ENCODE assay signal across 13 cellular contexts in genomic region chr16:17347624-17348023, GRCh38.
A peak's percentile ranks its signal among the peaks of the same experiment; 100 is the strongest.
DNase-seq lines count a peak whose midpoint lies in the region; ATAC-seq, FAIRE-seq and TF ChIP-seq lines count a peak whose summit lies in the region.
"Had no signal": no experiment of that assay in that cellular context is flagged by ENCODE, and none has a peak within 500 bp of the region (broad histone marks: within the 10 kb centered on the region; RNA-seq: fewer than 3 reads in every experiment).

No MANE protein-coding gene starts in this region.

- no peaks in the 10 kb centered on the region for H3K27me3 Mint-ChIP-seq in activated naive CD4-positive, alpha-beta T cell treated with anti-CD3 and anti-CD28 coated beads, Interleukin-2, amount 10 ng/mL, durations not matched to agents 7 days and 5 days
- H3K27me3 Mint-ChIP-seq in activated naive CD8-positive, alpha-beta T cell treated with anti-CD3 and anti-CD28 coated beads for 36 hours: no peaks in the 10 kb centered on the region
- peaks cover 5% of the 10 kb centered on the region for H3K27me3 Mint-ChIP-seq in endothelial cell (ENCODE audit: unreplicated experiment)

- no peak for FAIRE-seq in urothelium cell line (lab: Jason Lieb, UNC)

- peaks cover 43% of the 10 kb centered on the region for H3K36me3 Mint-ChIP-seq in activated naive CD4-positive, alpha-beta T cell treated with anti-CD3 and anti-CD28 coated beads, Interleukin-2, amount 10 ng/mL, durations not matched to agents 7 days and 5 days
- H3K36me3 Mint-ChIP-seq in activated naive CD8-positive, alpha-beta T cell treated with anti-CD3 and anti-CD28 coated beads for 36 hours: peaks cover 8% of the 10 kb centered on the region
- peaks cover 3% of the 10 kb centered on the region for H3K36me3 Mint-ChIP-seq in endothelial cell (ENCODE audit: low read depth, unreplicated experiment)

- TF ChIP-seq CTCF in lower lobe of right lung (IDR thresholded peaks at IDR 0.05) (no peak), transverse colon (IDR thresholded peaks at IDR 0.05) (no peak), endothelial cell (IDR thresholded peaks at IDR 0.05; ENCODE audit: unreplicated experiment) (no peak)

- intact Hi-C loops in lower lobe of right lung (cut with DNase I) (no loop called here), transverse colon (cut with DNase I; ENCODE audit: low total_unique reads) (no loop called here)

- no peaks in the 10 kb centered on the region for H3K27me3 ChIP-seq in lower lobe of right lung (ENCODE audit: low read depth)
- H3K27me3 ChIP-seq in transverse colon: no peaks in the 10 kb centered on the region
- H3K27me3 ChIP-seq: Peyer's patch had no signal

- CTCF ChIA-PET in activated naive CD4-positive, alpha-beta T cell treated with anti-CD3 and anti-CD28 coated beads, Interleukin-2, amount 10 ng/mL, durations not matched to agents 7 days and 5 days (lab: Charles Lee): interaction anchor here (1.0 to 5.1 kb wide), 6 partner anchors 11 to 136 kb away, joined by 3 to 24 read pairs (median 6); no protein-coding TSS in a partner anchor

- H3K4me3 ChIP-seq in lower lobe of right lung (no peak overlapping the region), transverse colon (no peak overlapping the region)
- H3K4me3 ChIP-seq: Peyer's patch had no signal

- 33 to 71% methylated on average over 1 to 5 of the region's 5 CpGs for WGBS in transverse colon (ENCODE audit: low coverage in 1 of 2), 2 donors

- ATAC-seq in lower lobe of right lung: no peak

- no peak for TF ChIP-seq POLR2A in transverse colon (IDR thresholded peaks at IDR 0.05)

- H3K27ac Mint-ChIP-seq in activated naive CD4-positive, alpha-beta T cell treated with anti-CD3 and anti-CD28 coated beads, Interleukin-2, amount 10 ng/mL, durations not matched to agents 7 days and 5 days: peak overlapping the region; percentile 98
- peak overlapping the region; percentile 97 for H3K27ac Mint-ChIP-seq in activated naive CD8-positive, alpha-beta T cell treated with anti-CD3 and anti-CD28 coated beads for 36 hours
- H3K27ac Mint-ChIP-seq in endothelial cell (ENCODE audit: unreplicated experiment): no peak overlapping the region

- H3K27ac ChIP-seq in lower lobe of right lung (peak overlapping the region; percentile 13), transverse colon (peak overlapping the region; percentile 85 to 87 (median 86))

- H3K9me3 ChIP-seq in lower lobe of right lung (no peaks in the 10 kb centered on the region), transverse colon (no peaks in the 10 kb centered on the region)
- H3K9me3 ChIP-seq: Peyer's patch had no signal

- H3K4me1 ChIP-seq in lower lobe of right lung (peaks cover 52% of the 10 kb centered on the region), transverse colon (peaks cover 31 to 61% (median 32%) of the 10 kb centered on the region in 4 donors)

- DNase-seq in activated naive CD4-positive, alpha-beta T cell treated with anti-CD3 and anti-CD28 coated beads, Interleukin-2, amount 10 ng/mL, durations not matched to agents 7 days and 5 days: no peak
- no peak for DNase-seq in activated naive CD4-positive, alpha-beta T cell (lab: John Stamatoyannopoulos, UW)
- DNase-seq in activated naive CD8-positive, alpha-beta T cell treated with anti-CD3 and anti-CD28 coated beads for 36 hours: no peak
- DNase-seq in lower lobe of right lung: no peak
- DNase-seq in transverse colon: no peak
- no peak for DNase-seq in endothelial cell (ENCODE audit: low spot score)
- no peak for DNase-seq in urothelium cell line (ENCODE audit: low spot score)
- no peak for DNase-seq in NCI-H446 treated with DMSO at 0.1 percent for 48 hours (lab: John Stamatoyannopoulos, UW)
- DNase-seq: activated CD8-positive, alpha-beta memory T cell treated with anti-CD3 and anti-CD28 coated beads, Interleukin-2, amount 50 U/mL, for 48 hours; H9; NCI-H1092 treated with DMSO at 0.1 percent for 48 hours; NCI-H510A treated with DMSO at 0.1 percent for 48 hours had no signal

- peak overlapping the region; percentile 41 for H3K4me3 Mint-ChIP-seq in activated naive CD4-positive, alpha-beta T cell treated with anti-CD3 and anti-CD28 coated beads, Interleukin-2, amount 10 ng/mL, durations not matched to agents 7 days and 5 days
- H3K4me3 Mint-ChIP-seq in activated naive CD8-positive, alpha-beta T cell treated with anti-CD3 and anti-CD28 coated beads for 36 hours: peak overlapping the region; percentile 35
- H3K4me3 Mint-ChIP-seq in endothelial cell (ENCODE audit: unreplicated experiment): no peak overlapping the region
- H3K4me3 Mint-ChIP-seq: H9 had no signal

- H3K36me3 ChIP-seq in lower lobe of right lung: no peaks in the 10 kb centered on the region
- H3K36me3 ChIP-seq in transverse colon: no peaks in the 10 kb centered on the region
- H3K36me3 ChIP-seq: Peyer's patch had no signal

- H3K4me1 Mint-ChIP-seq in activated naive CD4-positive, alpha-beta T cell treated with anti-CD3 and anti-CD28 coated beads, Interleukin-2, amount 10 ng/mL, durations not matched to agents 7 days and 5 days: peaks cover 85% of the 10 kb centered on the region
- peaks cover 64% of the 10 kb centered on the region for H3K4me1 Mint-ChIP-seq in activated naive CD8-positive, alpha-beta T cell treated with anti-CD3 and anti-CD28 coated beads for 36 hours
- peaks cover 10% of the 10 kb centered on the region for H3K4me1 Mint-ChIP-seq in endothelial cell (ENCODE audit: unreplicated experiment)

- H3K9me3 Mint-ChIP-seq in activated naive CD4-positive, alpha-beta T cell treated with anti-CD3 and anti-CD28 coated beads, Interleukin-2, amount 10 ng/mL, durations not matched to agents 7 days and 5 days: no peaks in the 10 kb centered on the region
- H3K9me3 Mint-ChIP-seq in activated naive CD8-positive, alpha-beta T cell treated with anti-CD3 and anti-CD28 coated beads for 36 hours: no peaks in the 10 kb centered on the region
- H3K9me3 Mint-ChIP-seq in endothelial cell (ENCODE audit: unreplicated experiment): no peaks in the 10 kb centered on the region
- H3K9me3 Mint-ChIP-seq: H9 had no signal

- no peak for TF ChIP-seq EP300 in transverse colon (IDR thresholded peaks at IDR 0.05; ENCODE audit: low read depth)

- in situ Hi-C loops in transverse colon (cut with MboI; ENCODE audit: low pct_ligation_motif_present in 1 of 4, low pct_unique_long_range_greater_than_20kb in 1 of 4, low sequenced_read_pairs in 3 of 4): no loop called here
